Comparison of ENCODE assay signal across 16 cellular contexts in genomic region chr2:43758738-43759137, GRCh38. TPM values are rescaled to one million over a fixed set of nuclear protein-coding genes. Genes with fewer than 3 reads are reported as not detected.
DNase-seq lines count a peak whose midpoint lies in the region; ATAC-seq and TF ChIP-seq lines count a peak whose summit lies in the region.
"Had no signal": no experiment of that assay in that cellular context is flagged by ENCODE, and none has a peak within 500 bp of the region (broad histone marks: within the 10 kb centered on the region; RNA-seq: fewer than 3 reads in every experiment).

No MANE protein-coding gene starts in this region.

- H3K9me3 Mint-ChIP-seq in activated T-helper 2 cell treated with anti-CD3 and anti-CD28 coated beads, Interferon-gamma antibody, Interleukin-2, Interleukin-4, amounts not matched to agents 10 μg/mL and 5 μg/mL and 100 μg/mL, durations not matched to agents 14 hours and 24 hours and 36 hours = no peaks in the 10 kb centered on the region
- no peaks in the 10 kb centered on the region for H3K9me3 Mint-ChIP-seq in activated naive CD4-positive, alpha-beta T cell treated with anti-CD3 and anti-CD28 coated beads, Interleukin-2, amount 50 U/mL, for 72 hours
- H3K9me3 Mint-ChIP-seq: stimulated activated effector memory CD8-positive, alpha-beta T cell treated with anti-CD3 and anti-CD28 coated beads, Interleukin-12 subunit alpha, Interleukin-12 subunit beta, amount 100 ng/mL, for 72 hours had no signal

- H3K27me3 ChIP-seq in skeletal muscle satellite cell (ENCODE audit: control insufficient read depth, insufficient read depth, low read length) (no peaks in the 10 kb centered on the region), WERI-Rb-1 (ENCODE audit: insufficient read depth, low read depth, severe bottlenecking) (no peaks in the 10 kb centered on the region), dorsolateral prefrontal cortex (no peaks in the 10 kb centered on the region)

- no peak overlapping the region for H3K4me3 Mint-ChIP-seq in activated T-helper 2 cell treated with anti-CD3 and anti-CD28 coated beads, Interferon-gamma antibody, Interleukin-2, Interleukin-4, amounts not matched to agents 10 μg/mL and 5 μg/mL and 100 μg/mL, durations not matched to agents 14 hours and 24 hours and 36 hours (ENCODE audit: low read depth)
- H3K4me3 Mint-ChIP-seq: stimulated activated effector memory CD8-positive, alpha-beta T cell treated with anti-CD3 and anti-CD28 coated beads, Interleukin-12 subunit alpha, Interleukin-12 subunit beta, amount 100 ng/mL, for 72 hours had no signal

- ATAC-seq in left ventricle myocardium superior (peak; percentile 46), GM21576 (IDR thresholded peaks at IDR 0.05; ENCODE audit: unreplicated experiment) (no peak)
- no peak for ATAC-seq in activated naive CD4-positive, alpha-beta T cell treated with anti-CD3 and anti-CD28 coated beads, Interleukin-2, amount 50 U/mL, for 72 hours
- ATAC-seq: stimulated activated effector memory CD8-positive, alpha-beta T cell treated with anti-CD3 and anti-CD28 coated beads, Interleukin-12 subunit alpha, Interleukin-12 subunit beta, amount 100 ng/mL, for 72 hours had no signal

- H3K36me3 Mint-ChIP-seq in activated T-helper 2 cell treated with anti-CD3 and anti-CD28 coated beads, Interferon-gamma antibody, Interleukin-2, Interleukin-4, amounts not matched to agents 10 μg/mL and 5 μg/mL and 100 μg/mL, durations not matched to agents 14 hours and 24 hours and 36 hours (ENCODE audit: low read depth) = peaks cover 25% of the 10 kb centered on the region
- H3K36me3 Mint-ChIP-seq in activated naive CD4-positive, alpha-beta T cell treated with anti-CD3 and anti-CD28 coated beads, Interleukin-2, amount 50 U/mL, for 72 hours = no peaks in the 10 kb centered on the region
- H3K36me3 Mint-ChIP-seq: stimulated activated effector memory CD8-positive, alpha-beta T cell treated with anti-CD3 and anti-CD28 coated beads, Interleukin-12 subunit alpha, Interleukin-12 subunit beta, amount 100 ng/mL, for 72 hours had no signal

- DNase-seq in GM04504 (ENCODE audit: low read depth) (peak; percentile 63), left ventricle myocardium superior (peak; percentile 42), WERI-Rb-1 (no peak), dorsolateral prefrontal cortex (no peak)
- no peak for DNase-seq in activated T-helper 2 cell treated with anti-CD3 and anti-CD28 coated beads, Interferon-gamma antibody, Interleukin-2, Interleukin-4, amounts not matched to agents 10 μg/mL and 5 μg/mL and 100 μg/mL, durations not matched to agents 14 hours and 24 hours and 36 hours (ENCODE audit: low spot score)
- DNase-seq in activated naive CD4-positive, alpha-beta T cell treated with anti-CD3 and anti-CD28 coated beads, Interleukin-2, amount 50 U/mL, for 72 hours (ENCODE audit: low spot score in 2 of 2) = no peak
- DNase-seq: activated effector memory CD4-positive, alpha-beta T cell treated with Interleukin-2 at 50 U/mL for 16 hours; cerebellar nuclear complex; islet precursor cell; NCI-H1048; NCI-H510A treated with DMSO at 0.1 percent for 48 hours; SIG-M5; stimulated activated CD4-positive, alpha-beta T cell treated with anti-CD3 and anti-CD28 coated beads, Interleukin-1b, Interleukin-23, amount 100 ng/mL, for 48 hours had no signal

- peaks cover 30% of the 10 kb centered on the region for H3K4me1 Mint-ChIP-seq in activated T-helper 2 cell treated with anti-CD3 and anti-CD28 coated beads, Interferon-gamma antibody, Interleukin-2, Interleukin-4, amounts not matched to agents 10 μg/mL and 5 μg/mL and 100 μg/mL, durations not matched to agents 14 hours and 24 hours and 36 hours (ENCODE audit: low read depth)
- H3K4me1 Mint-ChIP-seq: stimulated activated effector memory CD8-positive, alpha-beta T cell treated with anti-CD3 and anti-CD28 coated beads, Interleukin-12 subunit alpha, Interleukin-12 subunit beta, amount 100 ng/mL, for 72 hours had no signal

- H3K27me3 Mint-ChIP-seq in activated T-helper 2 cell treated with anti-CD3 and anti-CD28 coated beads, Interferon-gamma antibody, Interleukin-2, Interleukin-4, amounts not matched to agents 10 μg/mL and 5 μg/mL and 100 μg/mL, durations not matched to agents 14 hours and 24 hours and 36 hours (ENCODE audit: low read depth) = no peaks in the 10 kb centered on the region

- no peaks in the 10 kb centered on the region for H3K36me3 ChIP-seq in skeletal muscle satellite cell (ENCODE audit: insufficient read depth, low read length)
- no peaks in the 10 kb centered on the region for H3K36me3 ChIP-seq in WERI-Rb-1

- H3K9ac ChIP-seq in skeletal muscle satellite cell (ENCODE audit: low read depth, low read length) = peak overlapping the region; percentile 51

- H3K4me1 ChIP-seq in skeletal muscle satellite cell (ENCODE audit: control insufficient read depth, insufficient read depth, low read length) = peaks cover 24% of the 10 kb centered on the region

- H3K4me3 ChIP-seq in skeletal muscle satellite cell (ENCODE audit: low read length) = no peak overlapping the region
- no peak overlapping the region for H3K4me3 ChIP-seq in WERI-Rb-1 (ENCODE audit: low read depth, low read length)
- H3K4me3 ChIP-seq in dorsolateral prefrontal cortex = no peak overlapping the region

- TF ChIP-seq CTCF in WERI-Rb-1 (IDR thresholded peaks at IDR 0.05; ENCODE audit: low read depth, low read length) (no peak), dorsolateral prefrontal cortex (IDR thresholded peaks at IDR 0.05 in 54 of 56, conservative IDR thresholded peaks at IDR 0.05 in 2 of 56; ENCODE audit: low read depth in 1 of 56, partially characterized antibody in 56 of 56) (no peak)

- H3K4me2 ChIP-seq in skeletal muscle satellite cell (ENCODE audit: low read length) = peak overlapping the region; percentile 48

- H3K27ac ChIP-seq in WERI-Rb-1 (no peak overlapping the region), dorsolateral prefrontal cortex (peak overlapping the region in 1 of 59 donors; percentile 1)

- H3K27ac Mint-ChIP-seq in activated T-helper 2 cell treated with anti-CD3 and anti-CD28 coated beads, Interferon-gamma antibody, Interleukin-2, Interleukin-4, amounts not matched to agents 10 μg/mL and 5 μg/mL and 100 μg/mL, durations not matched to agents 14 hours and 24 hours and 36 hours = peak overlapping the region; percentile 73
- H3K27ac Mint-ChIP-seq in activated naive CD4-positive, alpha-beta T cell treated with anti-CD3 and anti-CD28 coated beads, Interleukin-2, amount 50 U/mL, for 72 hours = no peak overlapping the region
- H3K27ac Mint-ChIP-seq: stimulated activated effector memory CD8-positive, alpha-beta T cell treated with anti-CD3 and anti-CD28 coated beads, Interleukin-12 subunit alpha, Interleukin-12 subunit beta, amount 100 ng/mL, for 72 hours had no signal

- intact Hi-C loops in activated T-helper 2 cell treated with anti-CD3 and anti-CD28 coated beads, Interferon-gamma antibody, Interleukin-2, Interleukin-4, amounts not matched to agents 10 μg/mL and 5 μg/mL and 100 μg/mL, durations not matched to agents 14 hours and 24 hours and 36 hours (cut with micrococcal nuclease) = no loop called here
- intact Hi-C loops in left ventricle myocardium superior (cut with micrococcal nuclease) (no loop called here), dorsolateral prefrontal cortex (cut with DNase I) (no loop called here)

- H3K9me3 ChIP-seq in skeletal muscle satellite cell (replicated peaks; ENCODE audit: low read length) (no peaks in the 10 kb centered on the region), WERI-Rb-1 (ENCODE audit: severe bottlenecking) (no peaks in the 10 kb centered on the region)

RNA-seq across cellular contexts. Expression of gene DYNC2LI1, which starts 15.1 kb away (rescaled TPM):
- 67.7 and 71.6 TPM in 2 replicates for total RNA-seq in activated T-helper 2 cell treated with anti-CD3 and anti-CD28 coated beads, Interferon-gamma antibody, Interleukin-2, Interleukin-4, amounts not matched to agents 10 μg/mL and 5 μg/mL and 100 μg/mL, durations not matched to agents 14 hours and 24 hours and 36 hours
- 8.1 TPM for total RNA-seq in left ventricle myocardium superior
- 18.3 and 18.6 TPM in 2 replicates for total RNA-seq in skeletal muscle satellite cell (2012; rRNA removed)
- 10 to 100 TPM in 1 of 2 donors, 1 to 10 TPM in 1; 5.2 to 19.6 TPM for total RNA-seq in activated naive CD4-positive, alpha-beta T cell treated with anti-CD3 and anti-CD28 coated beads, Interleukin-2, amount 50 U/mL, for 72 hours
- total RNA-seq in dorsolateral prefrontal cortex = 10 to 100 TPM; 20.6 to 59.5 (median 40.1) TPM

Comparison
In these comparisons a context has a peak if more than half of its experiments do, and no peak if none do; other contexts are left out.
1. DNase-seq: peak in GM04504 (single experiment) and left ventricle myocardium superior (single experiment); none in activated T-helper 2 cell treated with anti-CD3 and anti-CD28 coated beads, Interferon-gamma antibody, Interleukin-2, Interleukin-4, amounts not matched to agents 10 μg/mL and 5 μg/mL and 100 μg/mL, durations not matched to agents 14 hours and 24 hours and 36 hours (single experiment), activated naive CD4-positive, alpha-beta T cell treated with anti-CD3 and anti-CD28 coated beads, Interleukin-2, amount 50 U/mL, for 72 hours (0 of 2), WERI-Rb-1 (single experiment) and dorsolateral prefrontal cortex (0 of 10).